ENCODE assay signal across 9 cellular contexts in genomic region chr2:180033993-180034894, GRCh38. TPM values are rescaled to one million over a fixed set of nuclear protein-coding genes. Genes with fewer than 3 reads are reported as not detected.
A peak's percentile ranks its signal among the peaks of the same experiment; 100 is the strongest.
DNase-seq lines count a peak whose midpoint lies in the region; ATAC-seq and TF ChIP-seq lines count a peak whose summit lies in the region.
"Had no signal": no experiment of that assay in that cellular context is flagged by ENCODE, and none has a peak within 500 bp of the region (broad histone marks: within the 10 kb centered on the region; RNA-seq: fewer than 3 reads in every experiment).

No MANE protein-coding gene starts in this region.

- no peak overlapping the region for H3K4me3 Mint-ChIP-seq in endodermal cell

- no peak for TF ChIP-seq CTCF in endodermal cell (conservative IDR thresholded peaks at IDR 0.05)
- TF ChIP-seq CTCF in gastrocnemius medialis (IDR thresholded peaks at IDR 0.05 in 4 of 5, conservative IDR thresholded peaks at IDR 0.05 in 1 of 5) = no peak

- peaks cover 9% of the 10 kb centered on the region for H3K9me3 Mint-ChIP-seq in endodermal cell

- no peak overlapping the region for H3K27ac ChIP-seq in endodermal cell (ENCODE audit: low read depth, low read length)
- no peak overlapping the region for H3K27ac ChIP-seq in gastrocnemius medialis
- H3K27ac ChIP-seq: sigmoid colon had no signal

- H3K9me3 ChIP-seq in endodermal cell (ENCODE audit: control insufficient read depth, low read length) = peaks cover 10% of the 10 kb centered on the region
- H3K9me3 ChIP-seq in gastrocnemius medialis = no peaks in the 10 kb centered on the region

- TF ChIP-seq POLR2A in gastrocnemius medialis (IDR thresholded peaks at IDR 0.05) = no peak

- peak overlapping the region; percentile 2 for H3K4me3 ChIP-seq in endodermal cell (ENCODE audit: low read length)
- H3K4me3 ChIP-seq in gastrocnemius medialis = no peak overlapping the region
- H3K4me3 ChIP-seq: sigmoid colon had no signal

- peak; percentile 45 to 89 for ATAC-seq in gastrocnemius medialis
- ATAC-seq in GM21447 (IDR thresholded peaks at IDR 0.05; ENCODE audit: unreplicated experiment) = no peak
- ATAC-seq: Panc1 had no signal

- H3K36me3 ChIP-seq in endodermal cell (ENCODE audit: control insufficient read depth, insufficient read depth, low read length) (no peaks in the 10 kb centered on the region), gastrocnemius medialis (no peaks in the 10 kb centered on the region)
- H3K36me3 ChIP-seq: sigmoid colon had no signal

- H3K4me1 Mint-ChIP-seq in endodermal cell = peaks cover 28% of the 10 kb centered on the region

- H3K27ac Mint-ChIP-seq in endodermal cell = peak overlapping the region; percentile 64

- H3K9ac ChIP-seq in endodermal cell (ENCODE audit: extremely low read depth, low read length, poor library complexity, severe bottlenecking) = no peak overlapping the region

- WGBS in endodermal cell (ENCODE audit: insufficient coverage in 1 of 2, insufficient read length in 1 of 2), 2 experiments = 92 to 95% methylated on average over 4 to 5 of the region's 5 CpGs

- H3K27me3 Mint-ChIP-seq in endodermal cell (ENCODE audit: insufficient read depth) = no peaks in the 10 kb centered on the region

- in situ Hi-C loops in gastrocnemius medialis (cut with MboI; ENCODE audit: low sequenced_read_pairs in 4 of 4) = no loop called here

- H3K27me3 ChIP-seq in endodermal cell (ENCODE audit: control insufficient read depth, insufficient read depth, low read length, poor library complexity, severe bottlenecking) (no peaks in the 10 kb centered on the region), gastrocnemius medialis (no peaks in the 10 kb centered on the region)
- H3K27me3 ChIP-seq: sigmoid colon had no signal

- intact Hi-C loops in gastrocnemius medialis (cut with DNase I; ENCODE audit: low total_unique reads) = no loop called here

- H3K36me3 Mint-ChIP-seq in endodermal cell (ENCODE audit: low read depth) = no peaks in the 10 kb centered on the region

- H3K4me1 ChIP-seq in endodermal cell (ENCODE audit: control insufficient read depth, insufficient read depth, low read length) (peaks cover 5% of the 10 kb centered on the region), gastrocnemius medialis (no peaks in the 10 kb centered on the region)
- H3K4me1 ChIP-seq: sigmoid colon had no signal

- DNase-seq in HT1080 (ENCODE audit: low read depth) (peak; percentile 74), NCI-H510A treated with DMSO at 0.1 percent for 48 hours (lab: John Stamatoyannopoulos, UW) (peak; percentile 97), endodermal cell (peak; percentile 68), gastrocnemius medialis (peak in 1 of 2 donors; percentile 45), AG08395 (ENCODE audit: low spot score) (no peak)
- DNase-seq in activated CD4-positive, alpha-beta T cell treated with anti-CD3 and anti-CD28 coated beads, Interleukin-2, amount 50 U/mL, for 48 hours = no peak
- DNase-seq: sigmoid colon had no signal

RNA-seq across cellular contexts. Expression of gene CWC22, which starts 27.1 kb away (rescaled TPM):
- 22.0 and 22.5 TPM in 2 replicates for total RNA-seq in HT1080 (2014; rRNA removed; shearing (Covaris generic))
- polyA plus RNA-seq in HT1080 (2015; cell fraction: cytosol; rRNA removed) = 24.8 and 31.6 TPM in 2 replicates
- polyA plus RNA-seq in HT1080 (2015; cell fraction: nucleus; rRNA removed) = 59.0 and 60.4 TPM in 2 replicates
- total RNA-seq in endodermal cell = 10 to 100 TPM; 33.4 to 43.5 TPM
- 27.4 TPM for polyA plus RNA-seq in endodermal cell (2013, experiment 1 of 2)
- 28.6 TPM for polyA plus RNA-seq in endodermal cell (2013, experiment 2 of 2)
- 10 to 100 TPM in 3 of 4 donors, 1 to 10 TPM in 1; 9.7 to 15.6 (median 12.8) TPM for total RNA-seq in gastrocnemius medialis

Comparison
In these comparisons a context has a peak if more than half of its experiments do, and no peak if none do; other contexts are left out.
1. DNase-seq: peak in HT1080 (single experiment), NCI-H510A treated with DMSO at 0.1 percent for 48 hours (single experiment) and endodermal cell (single experiment); none in activated CD4-positive, alpha-beta T cell treated with anti-CD3 and anti-CD28 coated beads, Interleukin-2, amount 50 U/mL, for 48 hours (0 of 2) and AG08395 (single experiment).